ENCODE assay signal across 9 cellular contexts in genomic region chr3:196186661-196187573, GRCh38. TPM values are rescaled to one million over a fixed set of nuclear protein-coding genes. Genes with fewer than 3 reads are reported as not detected.
DNase-seq lines count a peak whose midpoint lies in the region; ATAC-seq and TF ChIP-seq lines count a peak whose summit lies in the region.
"Had no signal": no experiment of that assay in that cellular context is flagged by ENCODE, and none has a peak within 500 bp of the region (broad histone marks: within the 10 kb centered on the region; RNA-seq: fewer than 3 reads in every experiment).

No MANE protein-coding gene starts in this region.

- H4K20me1 ChIP-seq in Karpas-422 (ENCODE audit: insufficient read depth, low read depth, low read length) = no peaks in the 10 kb centered on the region

- H3K4me3 ChIP-seq in Karpas-422 (ENCODE audit: low read length) (no peak overlapping the region), coronary artery (no peak overlapping the region)

- H3K36me3 Mint-ChIP-seq in activated CD8-positive, alpha-beta T cell treated with anti-CD3 and anti-CD28 coated beads for 36 hours (ENCODE audit: low read depth) = no peaks in the 10 kb centered on the region

- H3K4me1 ChIP-seq in Karpas-422 (ENCODE audit: low read length) = peaks cover 8% of the 10 kb centered on the region

- no peaks in the 10 kb centered on the region for H3K27me3 ChIP-seq in Karpas-422 (ENCODE audit: low read length)

- peaks cover 35% of the 10 kb centered on the region for H3K4me1 Mint-ChIP-seq in activated CD8-positive, alpha-beta T cell treated with anti-CD3 and anti-CD28 coated beads for 36 hours (ENCODE audit: low read depth)

- DNase-seq in COLO668 (lab: John Stamatoyannopoulos, UW; ENCODE audit: unreplicated experiment) = peak; percentile 75
- DNase-seq in Karpas-422 = no peak
- DNase-seq in activated CD8-positive, alpha-beta T cell treated with anti-CD3 and anti-CD28 coated beads for 36 hours = peak; percentile 40
- DNase-seq in medulla oblongata (ENCODE audit: extremely low spot score) = peak; percentile 44
- DNase-seq in coronary artery (ENCODE audit: low spot score) = no peak
- no peak for DNase-seq in D341Med (ENCODE audit: low spot score)
- no peak for DNase-seq in RKO (ENCODE audit: low spot score)

- H3K9ac ChIP-seq in Karpas-422 (ENCODE audit: low read length) = peak overlapping the region; percentile 34; the same call in 1 of the 2 replicates

- peak overlapping the region; percentile 38 for H3K4me2 ChIP-seq in Karpas-422 (ENCODE audit: low read depth, low read length, poor library complexity, severe bottlenecking)

- peak overlapping the region; percentile 77 for H3K27ac Mint-ChIP-seq in activated CD8-positive, alpha-beta T cell treated with anti-CD3 and anti-CD28 coated beads for 36 hours

- ATAC-seq in GM19395 (IDR thresholded peaks at IDR 0.05; ENCODE audit: unreplicated experiment) = peak; percentile 61
- ATAC-seq in activated CD8-positive, alpha-beta T cell treated with anti-CD3 and anti-CD28 coated beads for 36 hours = no peak
- ATAC-seq: HCT116 had no signal

- intact Hi-C loops in activated CD8-positive, alpha-beta T cell treated with anti-CD3 and anti-CD28 coated beads for 36 hours (cut with micrococcal nuclease) = no loop called here

- no peaks in the 10 kb centered on the region for H3K9me3 Mint-ChIP-seq in activated CD8-positive, alpha-beta T cell treated with anti-CD3 and anti-CD28 coated beads for 36 hours

- H3K36me3 ChIP-seq in Karpas-422 (ENCODE audit: insufficient read depth, low read length) = no peaks in the 10 kb centered on the region

- no peaks in the 10 kb centered on the region for H3K79me2 ChIP-seq in Karpas-422 (ENCODE audit: low read length)

- H3K4me3 Mint-ChIP-seq in activated CD8-positive, alpha-beta T cell treated with anti-CD3 and anti-CD28 coated beads for 36 hours = peak overlapping the region; percentile 26

- no peaks in the 10 kb centered on the region for H3K27me3 Mint-ChIP-seq in activated CD8-positive, alpha-beta T cell treated with anti-CD3 and anti-CD28 coated beads for 36 hours

- no peak for TF ChIP-seq CTCF in activated CD8-positive, alpha-beta T cell treated with anti-CD3 and anti-CD28 coated beads for 36 hours (IDR thresholded peaks at IDR 0.05)
- no peak for TF ChIP-seq CTCF in coronary artery (IDR thresholded peaks at IDR 0.05)

- POLR2A ChIA-PET in activated CD8-positive, alpha-beta T cell treated with anti-CD3 and anti-CD28 coated beads for 36 hours (lab: Charles Lee) = interaction anchor here (1.4 to 1.5 kb wide), 2 partner anchors 8 to 106 kb away, joined by 3 to 4 read pairs; no protein-coding TSS in a partner anchor

- CTCF ChIA-PET in activated CD8-positive, alpha-beta T cell treated with anti-CD3 and anti-CD28 coated beads for 36 hours (lab: Charles Lee) = interaction anchor here (0.7 to 17.6 kb wide), 4 partner anchors 9 to 292 kb away, joined by 3 to 296 read pairs (median 5); no protein-coding TSS in a partner anchor

- no peaks in the 10 kb centered on the region for H3K9me3 ChIP-seq in Karpas-422 (ENCODE audit: low read length)

- H3K27ac ChIP-seq in Karpas-422 (ENCODE audit: low read length) = no peak overlapping the region
- H3K27ac ChIP-seq in coronary artery = no peak overlapping the region

- H2AFZ ChIP-seq in Karpas-422 (ENCODE audit: low read length) = peak overlapping the region; percentile 55; the same call in 1 of the 2 replicates

- H3K9me2 ChIP-seq in Karpas-422 (replicated peaks; ENCODE audit: insufficient read depth, low read length) = no peaks in the 10 kb centered on the region

RNA-seq across cellular contexts. Expression of gene ZDHHC19, which starts 24.3 kb away (rescaled TPM):
- total RNA-seq in Karpas-422 (2014; rRNA removed; shearing (Covaris generic); ENCODE audit: low replicate concordance) = not detected in 2 replicates
- total RNA-seq in activated CD8-positive, alpha-beta T cell treated with anti-CD3 and anti-CD28 coated beads for 36 hours = not detected

RNA-seq across cellular contexts. Expression of gene SLC51A, which starts 29.4 kb away (rescaled TPM):
- total RNA-seq in Karpas-422 (2014; rRNA removed; shearing (Covaris generic); ENCODE audit: low replicate concordance) = not detected in 2 replicates
- not detected for total RNA-seq in activated CD8-positive, alpha-beta T cell treated with anti-CD3 and anti-CD28 coated beads for 36 hours

Comparison
In these comparisons a context has a peak if more than half of its experiments do, and no peak if none do; other contexts are left out.
1. DNase-seq: peak in COLO668 (single experiment), activated CD8-positive, alpha-beta T cell treated with anti-CD3 and anti-CD28 coated beads for 36 hours (single experiment) and medulla oblongata (single experiment); none in Karpas-422 (single experiment), coronary artery (single experiment), D341Med (single experiment) and RKO (single experiment).